ENCODE assay signal across 1 cellular context in the genomic region with DNA sequence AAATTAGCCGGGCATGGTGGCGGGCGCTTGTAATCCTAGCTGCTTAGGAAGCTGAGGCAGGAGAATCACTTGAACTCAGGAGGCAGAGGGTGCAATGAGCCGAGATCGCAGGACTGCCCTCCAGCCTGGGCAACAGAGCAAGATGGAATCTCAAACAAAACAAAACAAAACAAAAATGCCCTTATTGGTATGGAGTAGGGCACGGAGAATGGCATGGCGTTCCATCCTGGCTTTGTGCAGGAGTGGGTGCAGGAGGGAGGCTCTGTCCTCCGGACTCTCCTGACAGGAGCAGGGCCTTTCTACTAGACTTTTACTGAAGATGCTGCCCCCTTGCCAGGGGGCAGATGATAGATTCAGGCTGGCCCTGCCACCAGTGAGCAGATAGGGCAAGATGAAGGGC.
TF ChIP-seq lines count a peak whose summit lies in the region.

No MANE protein-coding gene starts in this region.

TF ChIP-seq in HCT116, 20 proteins besides CTCF, POLR2A, EP300 and RAD21 (continued from another document):
- TF ChIP-seq ZBTB33 (IDR thresholded peaks at IDR 0.05; ENCODE audit: extremely low read depth, insufficient replicate concordance, low read length) (no peak), REST (IDR thresholded peaks at IDR 0.05; ENCODE audit: low read depth) (no peak), MAX (IDR thresholded peaks at IDR 0.05) (no peak), ZNF274 (IDR thresholded peaks at IDR 0.05; ENCODE audit: low read depth, low read length) (no peak), CEBPB (IDR thresholded peaks at IDR 0.05; ENCODE audit: low read depth) (no peak), EZH2phosphoT487 (IDR thresholded peaks at IDR 0.05; ENCODE audit: borderline replicate concordance) (no peak), TCF7L2 (IDR thresholded peaks at IDR 0.05; ENCODE audit: borderline replicate concordance, extremely low read depth, insufficient read depth, insufficient read length) (no peak), ZFX (IDR thresholded peaks at IDR 0.05) (no peak), ELF1 (IDR thresholded peaks at IDR 0.05; ENCODE audit: borderline replicate concordance, low read depth) (no peak), POLR2AphosphoS5 (IDR thresholded peaks at IDR 0.05; ENCODE audit: low read depth, low read length) (no peak), CBX3 (IDR thresholded peaks at IDR 0.05; ENCODE audit: low read depth) (no peak), JUND (IDR thresholded peaks at IDR 0.05) (no peak)
- TF ChIP-seq, protein P1, sequence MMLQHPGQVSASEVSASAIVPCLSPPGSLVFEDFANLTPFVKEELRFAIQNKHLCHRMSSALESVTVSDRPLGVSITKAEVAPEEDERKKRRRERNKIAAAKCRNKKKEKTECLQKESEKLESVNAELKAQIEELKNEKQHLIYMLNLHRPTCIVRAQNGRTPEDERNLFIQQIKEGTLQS (IDR thresholded peaks at IDR 0.05) = no peak
TF ChIP-seq in HCT116: peak in this region for 0.
